12 cellular contexts compared by ENCODE assay signal in the genomic region with DNA sequence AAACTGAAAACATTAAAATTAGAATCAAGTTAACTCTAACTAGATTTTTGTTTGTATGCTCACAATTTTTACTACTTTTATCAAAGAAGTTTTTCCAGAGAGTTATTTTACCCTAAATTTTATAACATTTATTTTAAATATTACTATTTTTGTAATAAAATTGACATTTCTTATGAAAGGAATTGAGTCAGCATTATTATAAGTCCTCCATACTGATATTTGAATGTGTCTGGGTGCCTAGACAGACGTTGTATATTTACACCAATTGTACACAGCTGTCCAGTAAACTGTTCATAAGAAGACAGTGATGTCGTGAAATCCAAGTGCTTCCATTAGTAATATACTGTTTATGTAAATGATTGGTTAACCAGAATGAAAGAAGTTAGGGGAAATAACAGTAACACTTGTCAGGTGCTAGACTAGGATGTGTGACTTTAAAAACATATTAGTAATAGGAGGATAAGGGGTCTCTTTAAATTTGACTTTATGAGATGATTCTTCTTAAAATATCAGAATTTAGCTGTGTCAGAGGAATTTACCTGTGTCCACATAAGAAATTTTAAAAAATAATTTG.
A peak's percentile ranks its signal among the peaks of the same experiment; 100 is the strongest.
DNase-seq lines count a peak whose midpoint lies in the region; ATAC-seq, FAIRE-seq and TF ChIP-seq lines count a peak whose summit lies in the region.
"Had no signal": no experiment of that assay in that cellular context is flagged by ENCODE, and none has a peak within 500 bp of the region (broad histone marks: within the 10 kb centered on the region; RNA-seq: fewer than 3 reads in every experiment).

No MANE protein-coding gene starts in this region.

- H3K79me2 ChIP-seq in OCI-LY1 (ENCODE audit: insufficient read depth, low read length): no peaks in the 10 kb centered on the region

- DNase-seq in GM12891 (ENCODE audit: insufficient read length, low spot score): no peak
- DNase-seq in dermis blood vessel endothelial cell: no peak
- no peak for DNase-seq in left colon
- no peak for DNase-seq in T1000 (lab: John Stamatoyannopoulos, UW)
- DNase-seq: central memory CD4-positive, alpha-beta T cell; NCI-H2107 had no signal

- H3F3A ChIP-seq in OCI-LY1 (ENCODE audit: insufficient read depth, low read length): no peaks in the 10 kb centered on the region

- H3K4me3 ChIP-seq in OCI-LY1 (ENCODE audit: low read depth, low read length, poor library complexity, severe bottlenecking): no peak overlapping the region

- H3K36me3 ChIP-seq in OCI-LY1 (ENCODE audit: insufficient read depth, low read length): peaks cover 26% of the 10 kb centered on the region; the same call in 1 of the 2 replicates

- TF ChIP-seq CTCF in OCI-LY1 (IDR thresholded peaks at IDR 0.05; ENCODE audit: low read length): no peak

- intact Hi-C loops in left colon (cut with DNase I, micrococcal nuclease): no loop called here

- no peaks in the 10 kb centered on the region for H3K9me2 ChIP-seq in OCI-LY1 (ENCODE audit: low read depth, low read length)

- H3K9ac ChIP-seq in OCI-LY1 (ENCODE audit: low read length): no peak overlapping the region

- peak; percentile 40 for FAIRE-seq in GM12891 (lab: Jason Lieb, UNC)

- H3K4me2 ChIP-seq in OCI-LY1 (ENCODE audit: low read length): no peak overlapping the region

- peak overlapping the region; percentile 1 for H3K27ac ChIP-seq in OCI-LY1 (ENCODE audit: low read depth, low read length, poor library complexity, severe bottlenecking)
- H3K27ac ChIP-seq: epithelial cell of prostate had no signal

- H4K20me1 ChIP-seq in OCI-LY1 (ENCODE audit: insufficient read depth, low read length): no peaks in the 10 kb centered on the region

- H2AFZ ChIP-seq in OCI-LY1 (ENCODE audit: low read length): no peak overlapping the region

- TF ChIP-seq POLR2A in GM12891 (IDR thresholded peaks at IDR 0.05; ENCODE audit: low read depth, low read length): no peak

- peak; percentile 30 for ATAC-seq in GM19328 (IDR thresholded peaks at IDR 0.05; ENCODE audit: unreplicated experiment)
- peak; percentile 42 for ATAC-seq in HG03039 (IDR thresholded peaks at IDR 0.05; ENCODE audit: unreplicated experiment)
- no peak for ATAC-seq in left colon
- ATAC-seq in GM19324 (IDR thresholded peaks at IDR 0.05; ENCODE audit: low FRiP score, unreplicated experiment): no peak
- ATAC-seq: left lobe of liver had no signal

- no peaks in the 10 kb centered on the region for H3K27me3 ChIP-seq in OCI-LY1 (ENCODE audit: insufficient read depth, low read length)

- no peaks in the 10 kb centered on the region for H3K9me3 ChIP-seq in OCI-LY1 (ENCODE audit: low read length)

- peaks cover 29% of the 10 kb centered on the region for H3K4me1 ChIP-seq in OCI-LY1 (ENCODE audit: insufficient read depth, low read length, severe bottlenecking)

TF ChIP-seq in GM12891, 5 proteins besides CTCF, POLR2A, EP300 and RAD21:
- TF ChIP-seq PAX5 (IDR thresholded peaks at IDR 0.05; ENCODE audit: insufficient read depth, low read length, severe bottlenecking) (no peak), POU2F2 (IDR thresholded peaks at IDR 0.05; ENCODE audit: low read depth, low read length) (no peak), POLR2AphosphoS5 (IDR thresholded peaks at IDR 0.05; ENCODE audit: low read depth, low read length) (no peak), TAF1 (IDR thresholded peaks at IDR 0.05; ENCODE audit: low read depth, low read length) (no peak)

Comparison
In these comparisons a context has a peak if more than half of its experiments do, and no peak if none do; other contexts are left out.
1. ATAC-seq: peak in GM19328 (single experiment) and HG03039 (single experiment); none in left colon (single experiment) and GM19324 (single experiment).